ENCODE assay signal across 8 cellular contexts in the genomic region with DNA sequence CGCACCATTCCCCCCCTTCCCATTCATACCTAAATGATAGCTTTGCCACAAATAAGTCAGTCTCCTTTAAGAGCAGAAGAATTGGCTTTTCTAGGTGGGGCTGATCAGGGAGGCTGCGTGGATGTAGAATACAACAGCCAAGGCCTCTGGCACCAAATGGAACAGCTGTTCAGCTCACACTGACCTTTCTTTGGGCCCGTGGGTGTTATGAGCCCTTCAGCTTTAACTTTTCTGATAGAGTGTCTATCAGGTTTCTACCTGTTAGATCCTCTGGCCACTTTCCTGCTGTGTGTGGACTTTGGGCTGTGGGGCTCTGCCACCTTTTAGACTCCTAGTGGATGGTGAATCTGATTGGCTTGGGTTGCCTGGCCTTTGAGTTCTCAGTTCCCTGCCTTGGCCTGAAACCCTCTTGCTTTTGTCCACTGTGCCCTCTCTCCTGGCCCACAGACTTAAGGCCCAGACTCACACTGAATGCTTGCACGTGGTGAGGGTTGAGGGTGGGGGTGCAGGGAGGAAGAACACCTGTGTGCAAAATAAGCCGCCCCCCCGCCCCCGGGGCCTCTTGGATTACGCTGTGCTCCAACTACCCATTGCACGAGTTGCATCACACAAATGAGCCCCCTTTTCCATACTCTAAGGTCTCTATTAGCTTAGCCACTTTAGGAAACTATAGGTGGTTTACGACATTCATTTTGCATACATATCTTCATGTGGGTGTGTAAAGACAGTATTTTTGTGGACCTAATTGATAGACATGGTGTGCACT. TPM values are rescaled to one million over a fixed set of nuclear protein-coding genes. Genes with fewer than 3 reads are reported as not detected.
DNase-seq lines count a peak whose midpoint lies in the region; ATAC-seq, FAIRE-seq and TF ChIP-seq lines count a peak whose summit lies in the region.

No MANE protein-coding gene starts in this region.

- in situ Hi-C loops in Caki2 (cut with HindIII; ENCODE audit: low pct_unique_long_range_greater_than_20kb, low sequenced_read_pairs), result no loop called here

- no peaks in the 10 kb centered on the region for H3K9me3 Mint-ChIP-seq in activated T-cell treated with anti-CD3 and anti-CD28 coated beads, Interleukin-2, amount 50 U/mL, for 24 hours

- H3K27me3 Mint-ChIP-seq in activated T-cell treated with anti-CD3 and anti-CD28 coated beads, Interleukin-2, amount 50 U/mL, for 24 hours, result no peaks in the 10 kb centered on the region

- intact Hi-C loops in psoas muscle (cut with DNase I), result loop anchor here (2.0 to 10.0 kb wide), 6 partner anchors 140 to 253 kb away; a partner anchor contains a TSS
- intact Hi-C loops in posterior vena cava (cut with DNase I), result no loop called here

- peak in 3 of 4 donors; percentile 26 to 29 (median 29) for ATAC-seq in psoas muscle

- peak overlapping the region; percentile 87 for H3K27ac ChIP-seq in psoas muscle

- H3K36me3 ChIP-seq in psoas muscle (ENCODE audit: insufficient read depth in 1 of 2, low read depth in 1 of 2), result no peaks in the 10 kb centered on the region

- DNase-seq in Caki2 (ENCODE audit: low read depth) (peak; percentile 38), M059J (ENCODE audit: low read depth) (peak; percentile 15), foreskin melanocyte (peak; percentile 32), psoas muscle (no peak), H54 (ENCODE audit: insufficient read length, low spot score) (no peak), AG08396 (ENCODE audit: low spot score) (no peak), posterior vena cava (ENCODE audit: low spot score) (no peak)
- peak; percentile 65 for DNase-seq in activated T-cell treated with anti-CD3 and anti-CD28 coated beads, Interleukin-2, amount 50 U/mL, for 24 hours

- no peaks in the 10 kb centered on the region for H3K27me3 ChIP-seq in psoas muscle (ENCODE audit: insufficient read depth in 3 of 3, low read length in 2 of 3)

- 38 to 43% (median 41%) methylated on average over 10 of the region's 10 CpGs for WGBS in psoas muscle, 3 donors

- FAIRE-seq in H54 (lab: Jason Lieb, UNC), result no peak

- H3K4me3 ChIP-seq in psoas muscle, result peak overlapping the region; percentile 78

- peaks cover 21% of the 10 kb centered on the region for H3K4me1 ChIP-seq in psoas muscle

- no peaks in the 10 kb centered on the region for H3K9me3 ChIP-seq in psoas muscle

- peaks cover 37% of the 10 kb centered on the region for H3K4me1 Mint-ChIP-seq in activated T-cell treated with anti-CD3 and anti-CD28 coated beads, Interleukin-2, amount 50 U/mL, for 24 hours (ENCODE audit: low read depth)

- no peak for TF ChIP-seq POLR2A in H54 (IDR thresholded peaks at IDR 0.05; ENCODE audit: low read depth, low read length)

- H3K36me3 Mint-ChIP-seq in activated T-cell treated with anti-CD3 and anti-CD28 coated beads, Interleukin-2, amount 50 U/mL, for 24 hours (ENCODE audit: low read depth), result peaks cover 8% of the 10 kb centered on the region

- H3K27ac Mint-ChIP-seq in activated T-cell treated with anti-CD3 and anti-CD28 coated beads, Interleukin-2, amount 50 U/mL, for 24 hours, result peak overlapping the region; percentile 96

- no peak for TF ChIP-seq CTCF in psoas muscle (IDR thresholded peaks at IDR 0.05)

- H3K4me3 Mint-ChIP-seq in activated T-cell treated with anti-CD3 and anti-CD28 coated beads, Interleukin-2, amount 50 U/mL, for 24 hours, result peak overlapping the region; percentile 87

RNA-seq across cellular contexts. Expression of a gene that starts 1.3 kb away (rescaled TPM):
- total RNA-seq in Caki2 (2014; rRNA removed; shearing (Covaris generic); ENCODE audit: low replicate concordance), result 0.98 and 2.4 TPM in 2 replicates
- 5.0 and 8.3 TPM in 2 replicates for total RNA-seq in M059J (2014; rRNA removed; shearing (Covaris generic))
- total RNA-seq in psoas muscle (10 to 100 TPM; 11.8 to 17.6 (median 14.3) TPM), posterior vena cava (10 to 100 TPM in 1 of 2 donors, 1 to 10 TPM in 1; 9.9 to 10.1 TPM)
- 1 to 10 TPM in 2 of 3 donors, under 1 TPM in 1; 0.83 to 6.1 (median 2.2) TPM for polyA plus RNA-seq in psoas muscle

Comparison
In these comparisons a context has a peak if more than half of its experiments do, and no peak if none do; other contexts are left out.
1. DNase-seq: peak in Caki2 (single experiment), M059J (single experiment), activated T-cell treated with anti-CD3 and anti-CD28 coated beads, Interleukin-2, amount 50 U/mL, for 24 hours (single experiment) and foreskin melanocyte (single experiment); none in psoas muscle (0 of 2), H54 (single experiment), AG08396 (single experiment) and posterior vena cava (single experiment).
2. intact Hi-C loops: an anchor here in psoas muscle (2.0 to 10.0 kb wide); none called in posterior vena cava.